In the genomic region with DNA sequence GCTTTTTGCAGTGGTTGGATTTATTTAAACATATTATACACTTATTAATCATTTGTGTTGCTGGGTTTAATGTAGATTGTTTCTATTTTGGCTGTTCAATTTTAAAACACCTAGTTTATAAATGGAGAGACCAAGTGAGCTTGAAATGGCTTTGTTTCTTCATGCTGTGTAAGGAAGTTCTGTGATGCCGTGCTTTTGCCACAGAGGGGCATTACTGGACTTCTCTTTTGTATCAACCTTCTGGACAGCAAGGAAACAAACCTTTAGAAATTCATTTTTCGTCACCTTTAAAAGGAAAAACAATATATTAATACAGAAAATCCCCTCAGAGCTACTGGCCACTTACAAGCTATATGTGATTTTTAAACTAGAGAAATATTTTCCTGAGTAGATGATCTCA, we compare ENCODE assay signal across 13 cellular contexts.
DNase-seq lines count a peak whose midpoint lies in the region; ATAC-seq and TF ChIP-seq lines count a peak whose summit lies in the region.
"Had no signal": no experiment of that assay in that cellular context is flagged by ENCODE, and none has a peak within 500 bp of the region (broad histone marks: within the 10 kb centered on the region; RNA-seq: fewer than 3 reads in every experiment).

No MANE protein-coding gene starts in this region.

- H3K4me1 Mint-ChIP-seq in chondrocyte (ENCODE audit: low read depth) = peaks cover 4% of the 10 kb centered on the region
- H3K4me1 Mint-ChIP-seq in activated T-helper 2 cell treated with anti-CD3 and anti-CD28 coated beads, Interferon-gamma antibody, Interleukin-2, Interleukin-4, amounts not matched to agents 10 μg/mL and 5 μg/mL and 100 μg/mL, durations not matched to agents 14 hours and 24 hours and 36 hours (ENCODE audit: low read depth) = no peaks in the 10 kb centered on the region
- H3K4me1 Mint-ChIP-seq: mesothelial cell of epicardium had no signal

- peaks cover 13% of the 10 kb centered on the region for H3K4me1 ChIP-seq in GM23248 (ENCODE audit: insufficient read depth)
- peaks cover 13% of the 10 kb centered on the region for H3K4me1 ChIP-seq in psoas muscle

- H3K36me3 Mint-ChIP-seq in chondrocyte (ENCODE audit: low read depth) = peaks cover 2% of the 10 kb centered on the region
- no peaks in the 10 kb centered on the region for H3K36me3 Mint-ChIP-seq in activated T-helper 2 cell treated with anti-CD3 and anti-CD28 coated beads, Interferon-gamma antibody, Interleukin-2, Interleukin-4, amounts not matched to agents 10 μg/mL and 5 μg/mL and 100 μg/mL, durations not matched to agents 14 hours and 24 hours and 36 hours (ENCODE audit: low read depth)
- H3K36me3 Mint-ChIP-seq: activated CD4-positive, alpha-beta memory T cell treated with anti-CD3 and anti-CD28 coated beads for 36 hours; mesothelial cell of epicardium had no signal

- no peak overlapping the region for H3K4me2 ChIP-seq in GM23248 (ENCODE audit: unreplicated experiment)

- H3K27ac Mint-ChIP-seq in chondrocyte (ENCODE audit: unreplicated experiment) = no peak overlapping the region
- H3K27ac Mint-ChIP-seq in activated T-helper 2 cell treated with anti-CD3 and anti-CD28 coated beads, Interferon-gamma antibody, Interleukin-2, Interleukin-4, amounts not matched to agents 10 μg/mL and 5 μg/mL and 100 μg/mL, durations not matched to agents 14 hours and 24 hours and 36 hours = no peak overlapping the region
- H3K27ac Mint-ChIP-seq: activated CD4-positive, alpha-beta memory T cell treated with anti-CD3 and anti-CD28 coated beads for 36 hours; mesothelial cell of epicardium had no signal

- DNase-seq in GM23248 = peak; percentile 67
- DNase-seq in NCI-H446 treated with DMSO at 0.1 percent for 48 hours (lab: John Stamatoyannopoulos, UW) = peak; percentile 16
- DNase-seq in chondrocyte (ENCODE audit: low spot score) = no peak
- DNase-seq in psoas muscle = no peak
- no peak for DNase-seq in stimulated activated naive CD4-positive, alpha-beta T cell (lab: John Stamatoyannopoulos, UW)
- no peak for DNase-seq in NOMO-1 treated with DMSO at 0.1 percent for 48 hours (lab: John Stamatoyannopoulos, UW; ENCODE audit: unreplicated experiment)
- no peak for DNase-seq in activated T-helper 2 cell treated with anti-CD3 and anti-CD28 coated beads, Interferon-gamma antibody, Interleukin-2, Interleukin-4, amounts not matched to agents 10 μg/mL and 5 μg/mL and 100 μg/mL, durations not matched to agents 14 hours and 24 hours and 36 hours (ENCODE audit: low spot score)
- DNase-seq in GOT3 (lab: John Stamatoyannopoulos, UW) = no peak
- DNase-seq: activated CD4-positive, alpha-beta memory T cell treated with anti-CD3 and anti-CD28 coated beads for 36 hours; aorta; NCI-H1417; Right ventricle myocardium superior had no signal

- H3K27me3 Mint-ChIP-seq in chondrocyte (ENCODE audit: low read depth) = no peaks in the 10 kb centered on the region
- H3K27me3 Mint-ChIP-seq in activated T-helper 2 cell treated with anti-CD3 and anti-CD28 coated beads, Interferon-gamma antibody, Interleukin-2, Interleukin-4, amounts not matched to agents 10 μg/mL and 5 μg/mL and 100 μg/mL, durations not matched to agents 14 hours and 24 hours and 36 hours (ENCODE audit: low read depth) = no peaks in the 10 kb centered on the region
- H3K27me3 Mint-ChIP-seq: activated CD4-positive, alpha-beta memory T cell treated with anti-CD3 and anti-CD28 coated beads for 36 hours had no signal

- no peak overlapping the region for H3K4me3 Mint-ChIP-seq in chondrocyte (ENCODE audit: unreplicated experiment)
- no peak overlapping the region for H3K4me3 Mint-ChIP-seq in activated T-helper 2 cell treated with anti-CD3 and anti-CD28 coated beads, Interferon-gamma antibody, Interleukin-2, Interleukin-4, amounts not matched to agents 10 μg/mL and 5 μg/mL and 100 μg/mL, durations not matched to agents 14 hours and 24 hours and 36 hours (ENCODE audit: low read depth)
- H3K4me3 Mint-ChIP-seq: activated CD4-positive, alpha-beta memory T cell treated with anti-CD3 and anti-CD28 coated beads for 36 hours; mesothelial cell of epicardium had no signal

- in situ Hi-C loops in GM23248 (cut with MboI) = no loop called here

- ATAC-seq in psoas muscle = peak; percentile 55 to 89 (median 65)

- H3K36me3 ChIP-seq in GM23248 (ENCODE audit: low read depth) (no peaks in the 10 kb centered on the region), psoas muscle (ENCODE audit: insufficient read depth in 1 of 2, low read depth in 1 of 2) (no peaks in the 10 kb centered on the region)

- H2AFZ ChIP-seq in GM23248 = no peak overlapping the region; the same call in 1 of the 2 replicates

- H3K9me3 ChIP-seq in GM23248 (ENCODE audit: low read depth) (no peaks in the 10 kb centered on the region), psoas muscle (no peaks in the 10 kb centered on the region)

- 0 out of 2 replicates have a peak, but pooled peaks cover 3% of the 10 kb centered on the region for H3F3A ChIP-seq in GM23248 (ENCODE audit: insufficient read depth)

- H3K9me3 Mint-ChIP-seq in chondrocyte (ENCODE audit: low read depth) = no peaks in the 10 kb centered on the region
- H3K9me3 Mint-ChIP-seq in activated T-helper 2 cell treated with anti-CD3 and anti-CD28 coated beads, Interferon-gamma antibody, Interleukin-2, Interleukin-4, amounts not matched to agents 10 μg/mL and 5 μg/mL and 100 μg/mL, durations not matched to agents 14 hours and 24 hours and 36 hours = peaks cover 3% of the 10 kb centered on the region
- H3K9me3 Mint-ChIP-seq: activated CD4-positive, alpha-beta memory T cell treated with anti-CD3 and anti-CD28 coated beads for 36 hours; mesothelial cell of epicardium had no signal

- intact Hi-C loops in psoas muscle (cut with DNase I) = loop anchor here in 1 of 2 donors (5.0 kb wide), 1 partner anchor 564 kb away; no protein-coding TSS in a partner anchor
- intact Hi-C loops in activated T-helper 2 cell treated with anti-CD3 and anti-CD28 coated beads, Interferon-gamma antibody, Interleukin-2, Interleukin-4, amounts not matched to agents 10 μg/mL and 5 μg/mL and 100 μg/mL, durations not matched to agents 14 hours and 24 hours and 36 hours (cut with micrococcal nuclease) = no loop called here

- no peaks in the 10 kb centered on the region for H3K79me2 ChIP-seq in GM23248 (ENCODE audit: insufficient read depth)

- H3K9me2 ChIP-seq in GM23248 (ENCODE audit: insufficient read depth) = no peaks in the 10 kb centered on the region

- no peaks in the 10 kb centered on the region for H4K20me1 ChIP-seq in GM23248 (ENCODE audit: insufficient read depth)

- H3K27ac ChIP-seq in GM23248 = no peak overlapping the region
- no peak overlapping the region for H3K27ac ChIP-seq in psoas muscle

- 30 to 34% methylated on average over 2 of the region's 2 CpGs for whole genome bisulfite sequencing in GM23248 (ENCODE audit: low coverage in 1 of 2, low lambda C conversion rate in 2 of 2, missing lambda C conversion rate in 2 of 2), 2 experiments
- whole genome bisulfite sequencing in psoas muscle, 3 donors = 40 to 43% (median 41%) methylated on average over 2 of the region's 2 CpGs

- no peak overlapping the region for H3K9ac ChIP-seq in GM23248

- TF ChIP-seq CTCF in chondrocyte (IDR thresholded peaks at IDR 0.05) (peak; percentile 62), psoas muscle (IDR thresholded peaks at IDR 0.05) (peak; percentile 66)

- no peaks in the 10 kb centered on the region for H3K27me3 ChIP-seq in GM23248 (replicated peaks; ENCODE audit: insufficient read depth)
- H3K27me3 ChIP-seq in psoas muscle (ENCODE audit: insufficient read depth in 3 of 3, low read length in 2 of 3) = no peaks in the 10 kb centered on the region

- H3K4me3 ChIP-seq in GM23248 (no peak overlapping the region), psoas muscle (no peak overlapping the region)

Comparison
In these comparisons a context has a peak if more than half of its experiments do, and no peak if none do; other contexts are left out.
1. DNase-seq: peak in GM23248 (single experiment) and NCI-H446 treated with DMSO at 0.1 percent for 48 hours (single experiment); none in chondrocyte (single experiment), psoas muscle (0 of 2), stimulated activated naive CD4-positive, alpha-beta T cell (0 of 6), NOMO-1 treated with DMSO at 0.1 percent for 48 hours (single experiment), activated T-helper 2 cell treated with anti-CD3 and anti-CD28 coated beads, Interferon-gamma antibody, Interleukin-2, Interleukin-4, amounts not matched to agents 10 μg/mL and 5 μg/mL and 100 μg/mL, durations not matched to agents 14 hours and 24 hours and 36 hours (single experiment) and GOT3 (single experiment).